Comparison of ENCODE assay signal across 1 cellular context in the genomic region with DNA sequence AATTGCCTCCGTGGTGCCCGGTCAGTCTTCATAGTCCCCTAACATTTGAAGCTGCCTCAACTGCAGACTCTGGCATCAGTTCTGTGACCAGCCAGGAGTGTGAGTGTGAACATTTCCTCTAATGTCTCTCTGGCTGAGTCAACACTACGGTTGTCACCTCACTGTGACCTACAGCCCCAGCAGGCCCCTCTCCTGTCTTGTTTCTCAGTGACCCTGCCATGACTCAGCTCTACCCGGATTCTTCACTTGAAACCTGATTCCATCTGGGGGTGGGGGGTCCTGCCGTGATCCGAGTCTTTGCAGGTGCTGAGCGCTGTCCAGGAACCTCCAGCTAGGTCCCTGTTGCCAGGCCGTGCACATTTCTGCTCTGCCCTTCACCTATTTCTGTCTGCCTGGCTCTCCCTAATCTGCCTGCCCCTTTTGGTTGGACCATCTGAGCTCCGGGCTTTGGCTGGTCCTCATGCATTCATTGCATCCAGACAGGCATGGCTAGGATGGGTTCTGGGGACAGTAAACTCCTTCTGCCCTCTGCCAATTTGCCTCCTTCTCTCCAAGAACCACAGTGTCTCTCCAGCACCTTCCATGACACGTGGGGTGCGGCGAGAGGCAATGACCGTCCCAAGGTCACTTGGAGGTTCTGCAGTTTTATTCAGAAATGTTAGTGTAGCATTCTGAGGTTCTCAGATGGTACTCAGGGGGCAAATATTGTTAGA.
TF ChIP-seq lines count a peak whose summit lies in the region.

No MANE protein-coding gene starts in this region.

TF ChIP-seq in HepG2, 621 proteins besides CTCF, POLR2A, EP300 and RAD21 (continued from another document and continues in another):
- 0 out of 2 replicates have a peak, but pooled peaks have one; percentile 63 for TF ChIP-seq ZNF564 (CRISPR knock-in tag; IDR thresholded peaks at IDR 0.05)
- 0 out of 2 replicates have a peak, but pooled peaks have one; percentile 80 for TF ChIP-seq ZFP90 (CRISPR knock-in tag; IDR thresholded peaks at IDR 0.05; ENCODE audit: borderline replicate concordance)
- no peak for TF ChIP-seq SSRP1 (CRISPR knock-in tag; IDR thresholded peaks at IDR 0.05)
- TF ChIP-seq, protein P1, sequence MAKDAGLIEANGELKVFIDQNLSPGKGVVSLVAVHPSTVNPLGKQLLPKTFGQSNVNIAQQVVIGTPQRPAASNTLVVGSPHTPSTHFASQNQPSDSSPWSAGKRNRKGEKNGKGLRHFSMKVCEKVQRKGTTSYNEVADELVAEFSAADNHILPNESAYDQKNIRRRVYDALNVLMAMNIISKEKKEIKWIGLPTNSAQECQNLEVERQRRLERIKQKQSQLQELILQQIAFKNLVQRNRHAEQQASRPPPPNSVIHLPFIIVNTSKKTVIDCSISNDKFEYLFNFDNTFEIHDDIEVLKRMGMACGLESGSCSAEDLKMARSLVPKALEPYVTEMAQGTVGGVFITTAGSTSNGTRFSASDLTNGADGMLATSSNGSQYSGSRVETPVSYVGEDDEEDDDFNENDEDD (CRISPR knock-in tag; IDR thresholded peaks at IDR 0.05; ENCODE audit: borderline replicate concordance): 0 out of 2 replicates have a peak, but pooled peaks have one; percentile 7
- 0 out of 2 replicates have a peak, but pooled peaks have one; percentile 8 for TF ChIP-seq RFX5 (IDR thresholded peaks at IDR 0.05; ENCODE audit: low read depth, low read length)
- TF ChIP-seq, protein P2, sequence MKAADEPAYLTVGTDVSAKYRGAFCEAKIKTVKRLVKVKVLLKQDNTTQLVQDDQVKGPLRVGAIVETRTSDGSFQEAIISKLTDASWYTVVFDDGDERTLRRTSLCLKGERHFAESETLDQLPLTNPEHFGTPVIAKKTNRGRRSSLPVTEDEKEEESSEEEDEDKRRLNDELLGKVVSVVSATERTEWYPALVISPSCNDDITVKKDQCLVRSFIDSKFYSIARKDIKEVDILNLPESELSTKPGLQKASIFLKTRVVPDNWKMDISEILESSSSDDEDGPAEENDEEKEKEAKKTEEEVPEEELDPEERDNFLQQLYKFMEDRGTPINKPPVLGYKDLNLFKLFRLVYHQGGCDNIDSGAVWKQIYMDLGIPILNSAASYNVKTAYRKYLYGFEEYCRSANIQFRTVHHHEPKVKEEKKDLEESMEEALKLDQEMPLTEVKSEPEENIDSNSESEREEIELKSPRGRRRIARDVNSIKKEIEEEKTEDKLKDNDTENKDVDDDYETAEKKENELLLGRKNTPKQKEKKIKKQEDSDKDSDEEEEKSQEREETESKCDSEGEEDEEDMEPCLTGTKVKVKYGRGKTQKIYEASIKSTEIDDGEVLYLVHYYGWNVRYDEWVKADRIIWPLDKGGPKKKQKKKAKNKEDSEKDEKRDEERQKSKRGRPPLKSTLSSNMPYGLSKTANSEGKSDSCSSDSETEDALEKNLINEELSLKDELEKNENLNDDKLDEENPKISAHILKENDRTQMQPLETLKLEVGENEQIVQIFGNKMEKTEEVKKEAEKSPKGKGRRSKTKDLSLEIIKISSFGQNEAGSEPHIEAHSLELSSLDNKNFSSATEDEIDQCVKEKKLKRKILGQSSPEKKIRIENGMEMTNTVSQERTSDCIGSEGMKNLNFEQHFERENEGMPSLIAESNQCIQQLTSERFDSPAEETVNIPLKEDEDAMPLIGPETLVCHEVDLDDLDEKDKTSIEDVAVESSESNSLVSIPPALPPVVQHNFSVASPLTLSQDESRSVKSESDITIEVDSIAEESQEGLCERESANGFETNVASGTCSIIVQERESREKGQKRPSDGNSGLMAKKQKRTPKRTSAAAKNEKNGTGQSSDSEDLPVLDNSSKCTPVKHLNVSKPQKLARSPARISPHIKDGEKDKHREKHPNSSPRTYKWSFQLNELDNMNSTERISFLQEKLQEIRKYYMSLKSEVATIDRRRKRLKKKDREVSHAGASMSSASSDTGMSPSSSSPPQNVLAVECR (CRISPR knock-in tag; IDR thresholded peaks at IDR 0.05; ENCODE audit: borderline replicate concordance): peak; percentile 61; the same call in 1 of the 2 replicates
- TF ChIP-seq ZNF720 (CRISPR knock-in tag; IDR thresholded peaks at IDR 0.05): no peak
- no peak for TF ChIP-seq ZNF781 (CRISPR knock-in tag; IDR thresholded peaks at IDR 0.05; ENCODE audit: borderline replicate concordance, not compliant biosample characterization)
- TF ChIP-seq MTF2 (CRISPR knock-in tag; IDR thresholded peaks at IDR 0.05; ENCODE audit: borderline replicate concordance): no peak
- no peak for TF ChIP-seq ATRX (CRISPR knock-in tag; IDR thresholded peaks at IDR 0.05; ENCODE audit: borderline replicate concordance)
- no peak for TF ChIP-seq IRX3 (CRISPR knock-in tag; IDR thresholded peaks at IDR 0.05; ENCODE audit: borderline replicate concordance, low read depth)
- TF ChIP-seq ZNF724P (CRISPR knock-in tag; IDR thresholded peaks at IDR 0.05; ENCODE audit: borderline replicate concordance): no peak
- no peak for TF ChIP-seq DMAP1 (CRISPR knock-in tag; IDR thresholded peaks at IDR 0.05)
- no peak for TF ChIP-seq KMT2A (CRISPR knock-in tag; IDR thresholded peaks at IDR 0.05)
- TF ChIP-seq, protein P3, sequence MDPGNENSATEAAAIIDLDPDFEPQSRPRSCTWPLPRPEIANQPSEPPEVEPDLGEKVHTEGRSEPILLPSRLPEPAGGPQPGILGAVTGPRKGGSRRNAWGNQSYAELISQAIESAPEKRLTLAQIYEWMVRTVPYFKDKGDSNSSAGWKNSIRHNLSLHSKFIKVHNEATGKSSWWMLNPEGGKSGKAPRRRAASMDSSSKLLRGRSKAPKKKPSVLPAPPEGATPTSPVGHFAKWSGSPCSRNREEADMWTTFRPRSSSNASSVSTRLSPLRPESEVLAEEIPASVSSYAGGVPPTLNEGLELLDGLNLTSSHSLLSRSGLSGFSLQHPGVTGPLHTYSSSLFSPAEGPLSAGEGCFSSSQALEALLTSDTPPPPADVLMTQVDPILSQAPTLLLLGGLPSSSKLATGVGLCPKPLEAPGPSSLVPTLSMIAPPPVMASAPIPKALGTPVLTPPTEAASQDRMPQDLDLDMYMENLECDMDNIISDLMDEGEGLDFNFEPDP (CRISPR knock-in tag; conservative IDR thresholded peaks at IDR 0.05): no peak
- TF ChIP-seq SETDB1 (CRISPR knock-in tag; IDR thresholded peaks at IDR 0.05; ENCODE audit: borderline replicate concordance): no peak
- TF ChIP-seq ZFP36 (IDR thresholded peaks at IDR 0.05; ENCODE audit: borderline replicate concordance, low read depth, low read length, partially characterized antibody): no peak
- no peak for TF ChIP-seq ZNF772 (CRISPR knock-in tag; IDR thresholded peaks at IDR 0.05)
- peak; percentile 59 for TF ChIP-seq TBL1XR1 (IDR thresholded peaks at IDR 0.05; ENCODE audit: borderline replicate concordance, low read length, partially characterized antibody)
- no peak for TF ChIP-seq PAWR (CRISPR knock-in tag; IDR thresholded peaks at IDR 0.05; ENCODE audit: borderline replicate concordance)
- TF ChIP-seq ZNF292 (CRISPR knock-in tag; IDR thresholded peaks at IDR 0.05; ENCODE audit: borderline replicate concordance, low read depth): 0 out of 2 replicates have a peak, but pooled peaks have one; percentile 26
- 0 out of 2 replicates have a peak, but pooled peaks have one; percentile 33 for TF ChIP-seq TGIF2 (CRISPR knock-in tag; IDR thresholded peaks at IDR 0.05)
- TF ChIP-seq U2AF2 (IDR thresholded peaks at IDR 0.05; ENCODE audit: low read depth, low read length): no peak
- 0 out of 2 replicates have a peak, but pooled peaks have one; percentile 49 for TF ChIP-seq ZBTB7B (CRISPR knock-in tag; IDR thresholded peaks at IDR 0.05)
- TF ChIP-seq SAP130 (CRISPR knock-in tag; IDR thresholded peaks at IDR 0.05; ENCODE audit: low read depth): peak; percentile 84
- TF ChIP-seq PRPF4 (IDR thresholded peaks at IDR 0.05; ENCODE audit: low read depth, low read length, poor library complexity, severe bottlenecking): no peak
- peak; percentile 73 for TF ChIP-seq GATAD2A (CRISPR knock-in tag; IDR thresholded peaks at IDR 0.05)
- TF ChIP-seq, protein P4, sequence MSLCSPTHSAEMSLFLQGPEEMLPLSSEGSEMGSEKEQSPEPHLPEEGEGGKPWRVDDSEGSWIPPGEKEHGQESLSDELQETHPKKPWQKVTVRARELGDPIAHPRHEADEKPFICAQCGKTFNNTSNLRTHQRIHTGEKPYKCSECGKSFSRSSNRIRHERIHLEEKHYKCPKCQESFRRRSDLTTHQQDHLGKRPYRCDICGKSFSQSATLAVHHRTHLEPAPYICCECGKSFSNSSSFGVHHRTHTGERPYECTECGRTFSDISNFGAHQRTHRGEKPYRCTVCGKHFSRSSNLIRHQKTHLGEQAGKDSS (CRISPR knock-in tag; IDR thresholded peaks at IDR 0.05; ENCODE audit: borderline replicate concordance, low read depth): no peak
- no peak for TF ChIP-seq ZNF10 (CRISPR knock-in tag; IDR thresholded peaks at IDR 0.05; ENCODE audit: borderline replicate concordance, low read depth)
- no peak for TF ChIP-seq MYNN (CRISPR knock-in tag; IDR thresholded peaks at IDR 0.05; ENCODE audit: low read depth)
- no peak for TF ChIP-seq ZNF83 (CRISPR knock-in tag; IDR thresholded peaks at IDR 0.05; ENCODE audit: borderline replicate concordance)
- TF ChIP-seq ZNF136 (CRISPR knock-in tag; IDR thresholded peaks at IDR 0.05; ENCODE audit: low read depth): no peak
- TF ChIP-seq, protein P5, sequence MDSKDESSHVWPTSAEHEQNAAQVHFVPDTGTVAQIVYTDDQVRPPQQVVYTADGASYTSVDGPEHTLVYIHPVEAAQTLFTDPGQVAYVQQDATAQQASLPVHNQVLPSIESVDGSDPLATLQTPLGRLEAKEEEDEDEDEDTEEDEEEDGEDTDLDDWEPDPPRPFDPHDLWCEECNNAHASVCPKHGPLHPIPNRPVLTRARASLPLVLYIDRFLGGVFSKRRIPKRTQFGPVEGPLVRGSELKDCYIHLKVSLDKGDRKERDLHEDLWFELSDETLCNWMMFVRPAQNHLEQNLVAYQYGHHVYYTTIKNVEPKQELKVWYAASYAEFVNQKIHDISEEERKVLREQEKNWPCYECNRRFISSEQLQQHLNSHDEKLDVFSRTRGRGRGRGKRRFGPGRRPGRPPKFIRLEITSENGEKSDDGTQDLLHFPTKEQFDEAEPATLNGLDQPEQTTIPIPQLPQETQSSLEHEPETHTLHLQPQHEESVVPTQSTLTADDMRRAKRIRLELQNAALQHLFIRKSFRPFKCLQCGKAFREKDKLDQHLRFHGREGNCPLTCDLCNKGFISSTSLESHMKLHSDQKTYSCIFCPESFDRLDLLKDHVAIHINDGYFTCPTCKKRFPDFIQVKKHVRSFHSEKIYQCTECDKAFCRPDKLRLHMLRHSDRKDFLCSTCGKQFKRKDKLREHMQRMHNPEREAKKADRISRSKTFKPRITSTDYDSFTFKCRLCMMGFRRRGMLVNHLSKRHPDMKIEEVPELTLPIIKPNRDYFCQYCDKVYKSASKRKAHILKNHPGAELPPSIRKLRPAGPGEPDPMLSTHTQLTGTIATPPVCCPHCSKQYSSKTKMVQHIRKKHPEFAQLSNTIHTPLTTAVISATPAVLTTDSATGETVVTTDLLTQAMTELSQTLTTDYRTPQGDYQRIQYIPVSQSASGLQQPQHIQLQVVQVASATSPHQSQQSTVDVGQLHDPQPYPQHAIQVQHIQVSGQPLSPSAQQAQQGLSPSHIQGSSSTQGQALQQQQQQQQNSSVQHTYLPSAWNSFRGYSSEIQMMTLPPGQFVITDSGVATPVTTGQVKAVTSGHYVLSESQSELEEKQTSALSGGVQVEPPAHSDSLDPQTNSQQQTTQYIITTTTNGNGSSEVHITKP (CRISPR knock-in tag; IDR thresholded peaks at IDR 0.05; ENCODE audit: low read depth): no peak
- no peak for TF ChIP-seq HDAC2 (CRISPR knock-in tag; IDR thresholded peaks at IDR 0.05)
- TF ChIP-seq HNRNPLL (IDR thresholded peaks at IDR 0.05; ENCODE audit: low read depth, low read length, poor library complexity, severe bottlenecking): no peak
- TF ChIP-seq PRMT3 (CRISPR knock-in tag; IDR thresholded peaks at IDR 0.05; ENCODE audit: borderline replicate concordance, low read depth): no peak
- TF ChIP-seq JUN (CRISPR knock-in tag; IDR thresholded peaks at IDR 0.05): no peak; the same call in 1 of the 2 replicates
- no peak for TF ChIP-seq NONO (IDR thresholded peaks at IDR 0.05)
- TF ChIP-seq NONO (CRISPR knock-in tag; conservative IDR thresholded peaks at IDR 0.05): no peak
- TF ChIP-seq ZNF430 (CRISPR knock-in tag; IDR thresholded peaks at IDR 0.05): peak; percentile 55; the same call in 1 of the 2 replicates
- no peak for TF ChIP-seq ZNF253 (CRISPR knock-in tag; IDR thresholded peaks at IDR 0.05; ENCODE audit: borderline replicate concordance)
- TF ChIP-seq, protein P6, sequence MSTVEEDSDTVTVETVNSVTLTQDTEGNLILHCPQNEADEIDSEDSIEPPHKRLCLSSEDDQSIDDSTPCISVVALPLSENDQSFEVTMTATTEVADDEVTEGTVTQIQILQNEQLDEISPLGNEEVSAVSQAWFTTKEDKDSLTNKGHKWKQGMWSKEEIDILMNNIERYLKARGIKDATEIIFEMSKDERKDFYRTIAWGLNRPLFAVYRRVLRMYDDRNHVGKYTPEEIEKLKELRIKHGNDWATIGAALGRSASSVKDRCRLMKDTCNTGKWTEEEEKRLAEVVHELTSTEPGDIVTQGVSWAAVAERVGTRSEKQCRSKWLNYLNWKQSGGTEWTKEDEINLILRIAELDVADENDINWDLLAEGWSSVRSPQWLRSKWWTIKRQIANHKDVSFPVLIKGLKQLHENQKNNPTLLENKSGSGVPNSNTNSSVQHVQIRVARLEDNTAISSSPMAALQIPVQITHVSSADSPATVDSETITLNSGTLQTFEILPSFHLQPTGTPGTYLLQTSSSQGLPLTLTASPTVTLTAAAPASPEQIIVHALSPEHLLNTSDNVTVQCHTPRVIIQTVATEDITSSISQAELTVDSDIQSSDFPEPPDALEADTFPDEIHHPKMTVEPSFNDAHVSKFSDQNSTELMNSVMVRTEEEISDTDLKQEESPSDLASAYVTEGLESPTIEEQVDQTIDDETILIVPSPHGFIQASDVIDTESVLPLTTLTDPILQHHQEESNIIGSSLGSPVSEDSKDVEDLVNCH (CRISPR knock-in tag; IDR thresholded peaks at IDR 0.05): no peak
- TF ChIP-seq, protein P7, sequence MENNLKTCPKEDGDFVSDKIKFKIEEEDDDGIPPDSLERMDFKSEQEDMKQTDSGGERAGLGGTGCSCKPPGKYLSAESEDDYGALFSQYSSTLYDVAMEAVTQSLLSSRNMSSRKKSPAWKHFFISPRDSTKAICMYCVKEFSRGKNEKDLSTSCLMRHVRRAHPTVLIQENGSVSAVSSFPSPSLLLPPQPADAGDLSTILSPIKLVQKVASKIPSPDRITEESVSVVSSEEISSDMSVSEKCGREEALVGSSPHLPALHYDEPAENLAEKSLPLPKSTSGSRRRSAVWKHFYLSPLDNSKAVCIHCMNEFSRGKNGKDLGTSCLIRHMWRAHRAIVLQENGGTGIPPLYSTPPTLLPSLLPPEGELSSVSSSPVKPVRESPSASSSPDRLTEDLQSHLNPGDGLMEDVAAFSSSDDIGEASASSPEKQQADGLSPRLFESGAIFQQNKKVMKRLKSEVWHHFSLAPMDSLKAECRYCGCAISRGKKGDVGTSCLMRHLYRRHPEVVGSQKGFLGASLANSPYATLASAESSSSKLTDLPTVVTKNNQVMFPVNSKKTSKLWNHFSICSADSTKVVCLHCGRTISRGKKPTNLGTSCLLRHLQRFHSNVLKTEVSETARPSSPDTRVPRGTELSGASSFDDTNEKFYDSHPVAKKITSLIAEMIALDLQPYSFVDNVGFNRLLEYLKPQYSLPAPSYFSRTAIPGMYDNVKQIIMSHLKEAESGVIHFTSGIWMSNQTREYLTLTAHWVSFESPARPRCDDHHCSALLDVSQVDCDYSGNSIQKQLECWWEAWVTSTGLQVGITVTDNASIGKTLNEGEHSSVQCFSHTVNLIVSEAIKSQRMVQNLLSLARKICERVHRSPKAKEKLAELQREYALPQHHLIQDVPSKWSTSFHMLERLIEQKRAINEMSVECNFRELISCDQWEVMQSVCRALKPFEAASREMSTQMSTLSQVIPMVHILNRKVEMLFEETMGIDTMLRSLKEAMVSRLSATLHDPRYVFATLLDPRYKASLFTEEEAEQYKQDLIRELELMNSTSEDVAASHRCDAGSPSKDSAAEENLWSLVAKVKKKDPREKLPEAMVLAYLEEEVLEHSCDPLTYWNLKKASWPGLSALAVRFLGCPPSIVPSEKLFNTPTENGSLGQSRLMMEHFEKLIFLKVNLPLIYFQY (CRISPR knock-in tag; IDR thresholded peaks at IDR 0.05; ENCODE audit: borderline replicate concordance): no peak
- TF ChIP-seq ARNT (IDR thresholded peaks at IDR 0.05): no peak
